In the genomic region with DNA sequence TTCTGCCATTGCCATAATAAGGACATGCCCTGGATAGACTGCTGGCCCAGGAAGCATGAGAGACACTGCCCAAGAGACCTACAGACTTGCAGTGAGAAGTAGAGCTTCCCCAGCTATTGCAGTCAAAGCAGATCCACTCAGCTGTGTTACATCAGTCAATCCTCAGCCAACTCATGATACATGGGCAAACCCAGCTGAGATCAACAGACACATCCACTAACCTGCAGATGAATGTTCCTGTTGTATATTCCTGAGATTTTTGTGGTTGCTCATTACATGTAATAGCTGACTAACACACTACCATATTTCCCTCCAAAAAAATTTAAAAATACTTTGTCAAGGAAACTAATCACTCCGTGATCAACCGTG, we compare ENCODE assay signal across 17 cellular contexts.
DNase-seq lines count a peak whose midpoint lies in the region; ATAC-seq and TF ChIP-seq lines count a peak whose summit lies in the region.
"Had no signal": no experiment of that assay in that cellular context is flagged by ENCODE, and none has a peak within 500 bp of the region (broad histone marks: within the 10 kb centered on the region; RNA-seq: fewer than 3 reads in every experiment).

No MANE protein-coding gene starts in this region.

- H2AFZ ChIP-seq in neural progenitor cell (replicated peaks), result no peak overlapping the region

- no peaks in the 10 kb centered on the region for H3K36me3 Mint-ChIP-seq in neural progenitor cell
- H3K36me3 Mint-ChIP-seq: naive thymus-derived CD4-positive, alpha-beta T cell had no signal

- no peaks in the 10 kb centered on the region for H3K9me3 ChIP-seq in RWPE2 (ENCODE audit: severe bottlenecking)
- H3K9me3 ChIP-seq in neural progenitor cell (ENCODE audit: low read depth), result no peaks in the 10 kb centered on the region
- H3K9me3 ChIP-seq: suprapubic skin had no signal

- no peak overlapping the region for H3K9ac ChIP-seq in neural progenitor cell

- no peaks in the 10 kb centered on the region for H3F3A ChIP-seq in neural progenitor cell (ENCODE audit: low read depth)

- DNase-seq in GM04503 (ENCODE audit: low read depth) (peak; percentile 47), RWPE2 (ENCODE audit: low spot score) (no peak), fibroblast of peridontal ligament (ENCODE audit: extremely low read depth) (peak; percentile 73), skeletal muscle cell (ENCODE audit: low read depth) (peak; percentile 69), NOMO-1 (lab: John Stamatoyannopoulos, UW; ENCODE audit: unreplicated experiment in 2 of 2) (no peak), neural progenitor cell (ENCODE audit: low spot score) (no peak), NCI-H2107 treated with DMSO at 0.1 percent for 48 hours (lab: John Stamatoyannopoulos, UW; ENCODE audit: unreplicated experiment) (no peak)
- DNase-seq: activated effector memory CD4-positive, alpha-beta T cell treated with Interleukin-2 at 50 U/mL for 16 hours; amniotic stem cell; C1 segment of cervical spinal cord; DMS153; glutamatergic neuron; Kasumi-1; naive thymus-derived CD4-positive, alpha-beta T cell; NCI-H1417 had no signal

- H3K4me2 ChIP-seq in neural progenitor cell, result no peak overlapping the region
- H3K4me2 ChIP-seq: smooth muscle cell had no signal

- H3K27ac Mint-ChIP-seq in neural progenitor cell, result no peak overlapping the region
- H3K27ac Mint-ChIP-seq: naive thymus-derived CD4-positive, alpha-beta T cell had no signal

- no peaks in the 10 kb centered on the region for H3K79me2 ChIP-seq in neural progenitor cell (ENCODE audit: low read depth)

- H3K27me3 ChIP-seq in RWPE2 (ENCODE audit: insufficient read depth, poor library complexity, severe bottlenecking) (no peaks in the 10 kb centered on the region), neural progenitor cell (no peaks in the 10 kb centered on the region)
- H3K27me3 ChIP-seq: suprapubic skin had no signal

- H3K36me3 ChIP-seq in RWPE2 (ENCODE audit: low read depth) (no peaks in the 10 kb centered on the region), neural progenitor cell (no peaks in the 10 kb centered on the region)
- H3K36me3 ChIP-seq: suprapubic skin had no signal

- peaks cover 7% of the 10 kb centered on the region for H3K9me3 Mint-ChIP-seq in neural progenitor cell
- H3K9me3 Mint-ChIP-seq: naive thymus-derived CD4-positive, alpha-beta T cell had no signal

- ATAC-seq in RWPE2 (ENCODE audit: low read depth), result peak; percentile 90
- ATAC-seq: naive thymus-derived CD4-positive, alpha-beta T cell had no signal

- H3K4me1 ChIP-seq in RWPE2 (ENCODE audit: insufficient read depth, poor library complexity, severe bottlenecking), result no peaks in the 10 kb centered on the region
- H3K4me1 ChIP-seq in neural progenitor cell, result no peaks in the 10 kb centered on the region
- H3K4me1 ChIP-seq: suprapubic skin had no signal

- no peak overlapping the region for H3K4me3 Mint-ChIP-seq in neural progenitor cell
- H3K4me3 Mint-ChIP-seq: naive thymus-derived CD4-positive, alpha-beta T cell had no signal

- no peak overlapping the region for H3K27ac ChIP-seq in RWPE2 (ENCODE audit: poor library complexity, severe bottlenecking)
- H3K27ac ChIP-seq in neural progenitor cell, result no peak overlapping the region
- H3K27ac ChIP-seq: suprapubic skin had no signal

- H3K4me3 ChIP-seq in RWPE2 (ENCODE audit: severe bottlenecking) (no peak overlapping the region), skeletal muscle cell (ENCODE audit: low read depth, low read length) (no peak overlapping the region), neural progenitor cell (no peak overlapping the region)
- H3K4me3 ChIP-seq: smooth muscle cell, suprapubic skin had no signal

- H3K4me1 Mint-ChIP-seq in neural progenitor cell, result no peaks in the 10 kb centered on the region
- H3K4me1 Mint-ChIP-seq: naive thymus-derived CD4-positive, alpha-beta T cell had no signal

- H4K20me1 ChIP-seq in neural progenitor cell (ENCODE audit: low read depth), result no peaks in the 10 kb centered on the region

- TF ChIP-seq CTCF in RWPE2 (IDR thresholded peaks at IDR 0.05; ENCODE audit: poor library complexity, severe bottlenecking), result no peak
- no peak for TF ChIP-seq CTCF in neural progenitor cell (IDR thresholded peaks at IDR 0.05)

- no peaks in the 10 kb centered on the region for H3K27me3 Mint-ChIP-seq in neural progenitor cell (ENCODE audit: insufficient read depth, low read depth)

Comparison
In these comparisons a context has a peak if more than half of its experiments do, and no peak if none do; other contexts are left out.
1. DNase-seq: peak in GM04503 (single experiment), fibroblast of peridontal ligament (single experiment) and skeletal muscle cell (single experiment); none in RWPE2 (single experiment), NOMO-1 (0 of 2), neural progenitor cell (single experiment) and NCI-H2107 treated with DMSO at 0.1 percent for 48 hours (single experiment).